Comparison of ENCODE assay signal across 3 cellular contexts in the genomic region with DNA sequence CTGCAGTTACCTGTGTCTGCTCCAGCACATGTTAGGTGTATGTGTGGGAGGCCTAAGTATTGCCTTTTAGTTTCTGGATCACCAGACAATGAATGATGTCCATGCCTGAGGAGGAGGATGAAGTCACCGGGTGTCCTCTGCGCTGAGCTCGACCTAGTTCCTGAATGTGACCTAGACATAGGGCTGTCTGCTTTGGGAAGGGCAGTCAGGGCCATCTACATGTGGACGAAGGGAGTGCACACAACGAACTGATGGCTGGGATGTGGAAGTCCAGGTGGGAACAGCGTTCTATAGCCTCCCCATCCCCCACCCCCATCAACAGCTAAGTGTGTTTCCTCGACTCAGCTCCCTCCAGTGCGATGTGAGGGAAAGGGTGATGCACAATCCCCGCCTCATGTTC.
TF ChIP-seq lines count a peak whose summit lies in the region.

No MANE protein-coding gene starts in this region.

TF ChIP-seq in IMR-90, 13 proteins besides CTCF, POLR2A, EP300 and RAD21:
- TF ChIP-seq, protein P1, sequence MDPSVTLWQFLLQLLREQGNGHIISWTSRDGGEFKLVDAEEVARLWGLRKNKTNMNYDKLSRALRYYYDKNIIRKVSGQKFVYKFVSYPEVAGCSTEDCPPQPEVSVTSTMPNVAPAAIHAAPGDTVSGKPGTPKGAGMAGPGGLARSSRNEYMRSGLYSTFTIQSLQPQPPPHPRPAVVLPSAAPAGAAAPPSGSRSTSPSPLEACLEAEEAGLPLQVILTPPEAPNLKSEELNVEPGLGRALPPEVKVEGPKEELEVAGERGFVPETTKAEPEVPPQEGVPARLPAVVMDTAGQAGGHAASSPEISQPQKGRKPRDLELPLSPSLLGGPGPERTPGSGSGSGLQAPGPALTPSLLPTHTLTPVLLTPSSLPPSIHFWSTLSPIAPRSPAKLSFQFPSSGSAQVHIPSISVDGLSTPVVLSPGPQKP (IDR thresholded peaks at IDR 0.05; ENCODE audit: borderline replicate concordance, low read depth, low read length) = no peak
- TF ChIP-seq CEBPB (IDR thresholded peaks at IDR 0.05; ENCODE audit: low read depth, low read length) = no peak

TF ChIP-seq in H1, 55 proteins besides CTCF, POLR2A, EP300 and RAD21:
- TF ChIP-seq SUZ12 (IDR thresholded peaks at IDR 0.05; ENCODE audit: low read length) = no peak
- TF ChIP-seq EZH2 (IDR thresholded peaks at IDR 0.05; ENCODE audit: low read depth, low read length, severe bottlenecking) = no peak
TF ChIP-seq in H1: peak in this region for 0.

TF ChIP-seq in SK-N-SH treated with all-trans-retinoic acid at 6 μM for 48 hours, 23 proteins besides CTCF, POLR2A, EP300 and RAD21:
- no peak for TF ChIP-seq ZFP30 (CRISPR knock-in tag; IDR thresholded peaks at IDR 0.05)
